ENCODE assay signal across 8 cellular contexts in genomic region chr2:161122772-161123530, GRCh38. TPM values are rescaled to one million over a fixed set of nuclear protein-coding genes. Genes with fewer than 3 reads are reported as not detected.
DNase-seq lines count a peak whose midpoint lies in the region; ATAC-seq and TF ChIP-seq lines count a peak whose summit lies in the region.

No MANE protein-coding gene starts in this region.

- no peak overlapping the region for H3K9ac ChIP-seq in neural progenitor cell

- H3K79me2 ChIP-seq in neural progenitor cell (ENCODE audit: low read depth): no peaks in the 10 kb centered on the region

- H4K20me1 ChIP-seq in neural progenitor cell (ENCODE audit: low read depth): no peaks in the 10 kb centered on the region

- peak; percentile 69 for DNase-seq in activated CD4-positive, alpha-beta T cell treated with anti-CD3 and anti-CD28 coated beads, Interleukin-2, amount 10 ng/mL, durations not matched to agents 24 days and 14 days
- DNase-seq in activated CD4-positive, alpha-beta T cell treated with anti-CD3 and anti-CD28 coated beads, Interleukin-2, amount 50 U/mL, for 4 hours: no peak
- peak; percentile 70 for DNase-seq in SIG-M5 treated with dmso at 0.1 percent for 504 hours (lab: John Stamatoyannopoulos, UW; ENCODE audit: unreplicated experiment)
- no peak for DNase-seq in effector memory CD8-positive, alpha-beta T cell
- no peak for DNase-seq in vagina (ENCODE audit: extremely low spot score in 2 of 2)
- DNase-seq in neural progenitor cell (ENCODE audit: low spot score): no peak

- peaks cover 20% of the 10 kb centered on the region for H3K4me1 ChIP-seq in mesodermal cell (ENCODE audit: control insufficient read depth, insufficient read depth, low read length, poor library complexity, severe bottlenecking)
- peaks cover 26% of the 10 kb centered on the region for H3K4me1 ChIP-seq in vagina
- no peaks in the 10 kb centered on the region for H3K4me1 ChIP-seq in neural progenitor cell

- H3K27me3 ChIP-seq in vagina: no peaks in the 10 kb centered on the region
- no peaks in the 10 kb centered on the region for H3K27me3 ChIP-seq in neural progenitor cell

- ATAC-seq in HG02981 (IDR thresholded peaks at IDR 0.05; ENCODE audit: unreplicated experiment): peak; percentile 44
- ATAC-seq in effector memory CD8-positive, alpha-beta T cell (replicated peaks): peak; percentile 72

- peaks cover 20% of the 10 kb centered on the region for H3K4me1 Mint-ChIP-seq in activated CD4-positive, alpha-beta T cell treated with anti-CD3 and anti-CD28 coated beads, Interleukin-2, amount 10 ng/mL, durations not matched to agents 24 days and 14 days
- peaks cover 0 to 2% of the 10 kb centered on the region in 2 donors for H3K4me1 Mint-ChIP-seq in effector memory CD8-positive, alpha-beta T cell (ENCODE audit: low read depth in 2 of 2)
- peaks cover 13% of the 10 kb centered on the region for H3K4me1 Mint-ChIP-seq in neural progenitor cell

- 0 to 36% methylated on average over 1 to 2 of the region's 3 CpGs for whole genome bisulfite sequencing in mesodermal cell (ENCODE audit: insufficient coverage in 2 of 2), 2 experiments

- no peak for TF ChIP-seq POLR2A in vagina (IDR thresholded peaks at IDR 0.05)

- H3K36me3 ChIP-seq in mesodermal cell (ENCODE audit: control insufficient read depth, insufficient read depth, low read length) (no peaks in the 10 kb centered on the region), vagina (no peaks in the 10 kb centered on the region), neural progenitor cell (no peaks in the 10 kb centered on the region)

- H3K9me3 Mint-ChIP-seq in activated CD4-positive, alpha-beta T cell treated with anti-CD3 and anti-CD28 coated beads, Interleukin-2, amount 10 ng/mL, durations not matched to agents 24 days and 14 days: no peaks in the 10 kb centered on the region
- no peaks in the 10 kb centered on the region for H3K9me3 Mint-ChIP-seq in effector memory CD8-positive, alpha-beta T cell
- H3K9me3 Mint-ChIP-seq in neural progenitor cell: no peaks in the 10 kb centered on the region

- H3K4me3 ChIP-seq in mesodermal cell (ENCODE audit: extremely low read depth, insufficient read depth, low read length, poor library complexity, severe bottlenecking) (no peak overlapping the region), vagina (no peak overlapping the region), neural progenitor cell (no peak overlapping the region)

- H3K4me3 Mint-ChIP-seq in activated CD4-positive, alpha-beta T cell treated with anti-CD3 and anti-CD28 coated beads, Interleukin-2, amount 10 ng/mL, durations not matched to agents 24 days and 14 days: peak overlapping the region; percentile 1
- H3K4me3 Mint-ChIP-seq in effector memory CD8-positive, alpha-beta T cell: no peak overlapping the region
- H3K4me3 Mint-ChIP-seq in neural progenitor cell: no peak overlapping the region

- intact Hi-C loops in activated CD4-positive, alpha-beta T cell treated with anti-CD3 and anti-CD28 coated beads, Interleukin-2, amount 10 ng/mL, durations not matched to agents 24 days and 14 days (cut with micrococcal nuclease): loop anchor here (1.0 kb wide), 4 partner anchors 13 to 46 kb away; no protein-coding TSS in a partner anchor
- intact Hi-C loops in vagina (cut with DNase I): no loop called here

- H3K9me3 ChIP-seq in mesodermal cell (ENCODE audit: control insufficient read depth, low read length): no peaks in the 10 kb centered on the region
- H3K9me3 ChIP-seq in vagina: no peaks in the 10 kb centered on the region
- no peaks in the 10 kb centered on the region for H3K9me3 ChIP-seq in neural progenitor cell (ENCODE audit: low read depth)

- no peaks in the 10 kb centered on the region for H3K27me3 Mint-ChIP-seq in activated CD4-positive, alpha-beta T cell treated with anti-CD3 and anti-CD28 coated beads, Interleukin-2, amount 10 ng/mL, durations not matched to agents 24 days and 14 days
- no peaks in the 10 kb centered on the region for H3K27me3 Mint-ChIP-seq in effector memory CD8-positive, alpha-beta T cell
- H3K27me3 Mint-ChIP-seq in neural progenitor cell (ENCODE audit: insufficient read depth, low read depth): peaks cover 4% of the 10 kb centered on the region

- no peaks in the 10 kb centered on the region for H3F3A ChIP-seq in neural progenitor cell (ENCODE audit: low read depth)

- TF ChIP-seq CTCF in vagina (IDR thresholded peaks at IDR 0.05) (no peak), neural progenitor cell (IDR thresholded peaks at IDR 0.05) (no peak)

- peak overlapping the region; percentile 42 for H3K27ac Mint-ChIP-seq in activated CD4-positive, alpha-beta T cell treated with anti-CD3 and anti-CD28 coated beads, Interleukin-2, amount 10 ng/mL, durations not matched to agents 24 days and 14 days
- no peak overlapping the region for H3K27ac Mint-ChIP-seq in effector memory CD8-positive, alpha-beta T cell
- H3K27ac Mint-ChIP-seq in neural progenitor cell: no peak overlapping the region

- no peaks in the 10 kb centered on the region for H3K36me3 Mint-ChIP-seq in activated CD4-positive, alpha-beta T cell treated with anti-CD3 and anti-CD28 coated beads, Interleukin-2, amount 10 ng/mL, durations not matched to agents 24 days and 14 days (ENCODE audit: low read depth)
- peaks cover 2% of the 10 kb centered on the region for H3K36me3 Mint-ChIP-seq in effector memory CD8-positive, alpha-beta T cell (ENCODE audit: insufficient read depth)
- no peaks in the 10 kb centered on the region for H3K36me3 Mint-ChIP-seq in neural progenitor cell

- no peak overlapping the region for H2AFZ ChIP-seq in neural progenitor cell (replicated peaks)

- H3K4me2 ChIP-seq in neural progenitor cell: no peak overlapping the region

- H3K27ac ChIP-seq in mesodermal cell (ENCODE audit: low read depth, low read length, severe bottlenecking) (peak overlapping the region; percentile 90), vagina (peak overlapping the region; percentile 82), neural progenitor cell (no peak overlapping the region)

RNA-seq across cellular contexts. Expression of gene TANK, which starts 37.3 kb away (rescaled TPM):
- 91.2 and 97.2 TPM in 2 replicates for total RNA-seq in activated CD4-positive, alpha-beta T cell treated with anti-CD3 and anti-CD28 coated beads, Interleukin-2, amount 10 ng/mL, durations not matched to agents 24 days and 14 days
- polyA plus RNA-seq in mesodermal cell (2013, experiment 1 of 2): 32.8 TPM
- 40.1 TPM for polyA plus RNA-seq in mesodermal cell (2013, experiment 2 of 2)
- total RNA-seq in vagina (94.0 TPM), neural progenitor cell (ENCODE audit: low replicate concordance) (19.8 and 43.5 TPM in 2 replicates)

Comparison
In these comparisons a context has a peak if more than half of its experiments do, and no peak if none do; other contexts are left out.
1. DNase-seq: peak in activated CD4-positive, alpha-beta T cell treated with anti-CD3 and anti-CD28 coated beads, Interleukin-2, amount 10 ng/mL, durations not matched to agents 24 days and 14 days (single experiment) and SIG-M5 treated with dmso at 0.1 percent for 504 hours (single experiment); none in activated CD4-positive, alpha-beta T cell treated with anti-CD3 and anti-CD28 coated beads, Interleukin-2, amount 50 U/mL, for 4 hours (0 of 2), effector memory CD8-positive, alpha-beta T cell (0 of 3), vagina (0 of 2) and neural progenitor cell (single experiment).